In the genomic region with DNA sequence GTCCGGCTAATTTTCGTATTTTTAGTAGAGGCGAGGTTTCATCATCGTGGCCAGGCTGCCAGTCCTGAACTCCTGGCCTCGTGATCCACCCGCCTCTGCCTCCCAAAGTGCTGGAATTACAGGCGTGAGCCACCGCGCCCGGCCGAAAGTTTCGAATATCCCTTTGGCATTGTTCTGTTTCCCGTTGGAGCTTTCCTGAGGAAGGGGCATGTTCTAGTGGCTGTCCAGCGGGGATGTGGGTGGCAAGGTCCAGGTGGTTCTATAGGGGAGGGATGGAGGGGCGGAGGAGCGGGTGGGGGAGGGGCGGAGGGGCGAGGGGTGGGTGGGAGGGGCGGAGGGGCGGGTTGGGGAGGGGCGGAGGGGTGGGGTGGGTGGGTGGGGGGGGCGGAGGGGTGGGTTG, we compare ENCODE assay signal across 14 cellular contexts. TPM values are rescaled to one million over a fixed set of nuclear protein-coding genes. Genes with fewer than 3 reads are reported as not detected.
DNase-seq lines count a peak whose midpoint lies in the region; ATAC-seq and TF ChIP-seq lines count a peak whose summit lies in the region.
"Had no signal": no experiment of that assay in that cellular context is flagged by ENCODE, and none has a peak within 500 bp of the region (broad histone marks: within the 10 kb centered on the region; RNA-seq: fewer than 3 reads in every experiment).

No MANE protein-coding gene starts in this region.

- H3K9me3 Mint-ChIP-seq in activated T-cell treated with anti-CD3 and anti-CD28 coated beads, Interleukin-2, amount 50 U/mL, for 4 hours, result no peaks in the 10 kb centered on the region
- H3K9me3 Mint-ChIP-seq in dendritic cell treated with granulocyte-macrophage colony-stimulating factor and Interleukin-4, amounts not matched to agents 40 ng/mL and 50 ng/mL, for 4 days, result no peaks in the 10 kb centered on the region
- no peaks in the 10 kb centered on the region for H3K9me3 Mint-ChIP-seq in stimulated activated effector memory CD8-positive, alpha-beta T cell treated with anti-CD3 and anti-CD28 coated beads, Interleukin-12 subunit alpha, Interleukin-12 subunit beta, amount 100 ng/mL, for 72 hours
- H3K9me3 Mint-ChIP-seq: activated naive CD4-positive, alpha-beta T cell treated with anti-CD3 and anti-CD28 coated beads, Interleukin-2, amount 50 U/mL, for 72 hours had no signal

- H3K4me3 ChIP-seq in Panc1 (ENCODE audit: low read depth in 2 of 2, low read length in 2 of 2) (peak overlapping the region; percentile 18 to 31), MG63 (no peak overlapping the region)

- H3K9me3 ChIP-seq in Panc1 (ENCODE audit: control insufficient read depth, insufficient read depth, low read depth, low read length) (no peaks in the 10 kb centered on the region), MG63 (no peaks in the 10 kb centered on the region)

- H3K36me3 ChIP-seq in Panc1 (ENCODE audit: control insufficient read depth, insufficient read depth, low read length), result peaks cover 8% of the 10 kb centered on the region; the same call in 1 of the 2 replicates
- no peaks in the 10 kb centered on the region; the same call in 1 of the 2 replicates for H3K36me3 ChIP-seq in MG63
- H3K36me3 ChIP-seq: cardiac muscle cell had no signal

- DNase-seq in activated T-cell treated with anti-CD3 and anti-CD28 coated beads, Interleukin-2, amount 50 U/mL, for 1 hour, result peak; percentile 20
- DNase-seq in activated T-cell treated with anti-CD3 and anti-CD28 coated beads, Interleukin-2, amount 50 U/mL, for 4 hours, result no peak
- DNase-seq in Panc1 (ENCODE audit: low read depth, low spot score), result no peak
- no peak for DNase-seq in stimulated activated effector memory CD8-positive, alpha-beta T cell treated with anti-CD3 and anti-CD28 coated beads, Interleukin-12 subunit alpha, Interleukin-12 subunit beta, amount 100 ng/mL, for 72 hours (ENCODE audit: low spot score in 2 of 2)
- DNase-seq in GM10266 (ENCODE audit: extremely low spot score), result no peak
- no peak for DNase-seq in MG63
- DNase-seq: DMS 273 treated with DMSO at 0.1 percent for 48 hours, foreskin keratinocyte had no signal

- H3K4me1 ChIP-seq in Panc1 (ENCODE audit: control insufficient read depth, insufficient read depth, low read length), result peaks cover 9% of the 10 kb centered on the region
- H3K4me1 ChIP-seq: foreskin keratinocyte had no signal

- peak overlapping the region; percentile 80 for H3K27ac ChIP-seq in Panc1 (ENCODE audit: low read length)
- H3K27ac ChIP-seq: cardiac muscle cell, foreskin keratinocyte had no signal

- H3K4me1 Mint-ChIP-seq in activated T-cell treated with anti-CD3 and anti-CD28 coated beads, Interleukin-2, amount 50 U/mL, for 4 hours (ENCODE audit: low read depth), result peaks cover 27% of the 10 kb centered on the region
- peaks cover 58% of the 10 kb centered on the region for H3K4me1 Mint-ChIP-seq in dendritic cell treated with granulocyte-macrophage colony-stimulating factor and Interleukin-4, amounts not matched to agents 40 ng/mL and 50 ng/mL, for 4 days (ENCODE audit: low read depth)
- H3K4me1 Mint-ChIP-seq in stimulated activated effector memory CD8-positive, alpha-beta T cell treated with anti-CD3 and anti-CD28 coated beads, Interleukin-12 subunit alpha, Interleukin-12 subunit beta, amount 100 ng/mL, for 72 hours, result peaks cover 31% of the 10 kb centered on the region

- H3K27me3 Mint-ChIP-seq in activated T-cell treated with anti-CD3 and anti-CD28 coated beads, Interleukin-2, amount 50 U/mL, for 4 hours (ENCODE audit: low read depth), result no peaks in the 10 kb centered on the region
- no peaks in the 10 kb centered on the region for H3K27me3 Mint-ChIP-seq in dendritic cell treated with granulocyte-macrophage colony-stimulating factor and Interleukin-4, amounts not matched to agents 40 ng/mL and 50 ng/mL, for 4 days

- TF ChIP-seq CTCF in Panc1 (IDR thresholded peaks at IDR 0.05), result no peak
- no peak for TF ChIP-seq CTCF in GM10266 (IDR thresholded peaks at IDR 0.05; ENCODE audit: control insufficient read depth, insufficient read depth, low read depth, missing control alignments)

- POLR2A ChIA-PET in Panc1 (lab: Charles Lee), result no interaction called here

- CTCF ChIA-PET in Panc1 (lab: Charles Lee), result no interaction called here

- no peaks in the 10 kb centered on the region for H3K36me3 Mint-ChIP-seq in activated T-cell treated with anti-CD3 and anti-CD28 coated beads, Interleukin-2, amount 50 U/mL, for 4 hours (ENCODE audit: insufficient read depth)
- H3K36me3 Mint-ChIP-seq in dendritic cell treated with granulocyte-macrophage colony-stimulating factor and Interleukin-4, amounts not matched to agents 40 ng/mL and 50 ng/mL, for 4 days (ENCODE audit: low read depth), result peaks cover 20% of the 10 kb centered on the region
- peaks cover 34% of the 10 kb centered on the region for H3K36me3 Mint-ChIP-seq in stimulated activated effector memory CD8-positive, alpha-beta T cell treated with anti-CD3 and anti-CD28 coated beads, Interleukin-12 subunit alpha, Interleukin-12 subunit beta, amount 100 ng/mL, for 72 hours

- in situ Hi-C loops in Panc1 (cut with HindIII; ENCODE audit: low pct_unique_long_range_greater_than_20kb, low sequenced_read_pairs), result no loop called here

- no peak overlapping the region for H3K4me3 Mint-ChIP-seq in activated T-cell treated with anti-CD3 and anti-CD28 coated beads, Interleukin-2, amount 50 U/mL, for 4 hours
- H3K4me3 Mint-ChIP-seq in dendritic cell treated with granulocyte-macrophage colony-stimulating factor and Interleukin-4, amounts not matched to agents 40 ng/mL and 50 ng/mL, for 4 days, result peak overlapping the region; percentile 32
- peak overlapping the region; percentile 98 for H3K4me3 Mint-ChIP-seq in stimulated activated effector memory CD8-positive, alpha-beta T cell treated with anti-CD3 and anti-CD28 coated beads, Interleukin-12 subunit alpha, Interleukin-12 subunit beta, amount 100 ng/mL, for 72 hours

- intact Hi-C loops in Panc1 (cut with micrococcal nuclease; ENCODE audit: unreplicated experiment), result no loop called here
- intact Hi-C loops in dendritic cell treated with granulocyte-macrophage colony-stimulating factor and Interleukin-4, amounts not matched to agents 40 ng/mL and 50 ng/mL, for 4 days (cut with micrococcal nuclease), result loop anchor here (5.0 kb wide), 1 partner anchor 38 kb away; the partner anchor contains the start of gene CDC34

- H3K27me3 ChIP-seq in Panc1 (ENCODE audit: control insufficient read depth, insufficient read depth, low read length), result no peaks in the 10 kb centered on the region
- no peaks in the 10 kb centered on the region for H3K27me3 ChIP-seq in MG63
- H3K27me3 ChIP-seq: cardiac muscle cell, foreskin keratinocyte had no signal

- peak overlapping the region; percentile 95 for H3K27ac Mint-ChIP-seq in dendritic cell treated with granulocyte-macrophage colony-stimulating factor and Interleukin-4, amounts not matched to agents 40 ng/mL and 50 ng/mL, for 4 days
- peak overlapping the region; percentile 96 for H3K27ac Mint-ChIP-seq in stimulated activated effector memory CD8-positive, alpha-beta T cell treated with anti-CD3 and anti-CD28 coated beads, Interleukin-12 subunit alpha, Interleukin-12 subunit beta, amount 100 ng/mL, for 72 hours

- no TSS peak for BruUV-seq in Panc1 (replicated peaks; lab: Mats Ljungman, UMichigan)

- no peak for ATAC-seq in activated T-cell treated with anti-CD3 and anti-CD28 coated beads, Interleukin-2, amount 50 U/mL, for 4 hours
- ATAC-seq in Panc1 (no peak), HG03175 (IDR thresholded peaks at IDR 0.05; ENCODE audit: unreplicated experiment) (no peak)
- no peak for ATAC-seq in stimulated activated effector memory CD8-positive, alpha-beta T cell treated with anti-CD3 and anti-CD28 coated beads, Interleukin-12 subunit alpha, Interleukin-12 subunit beta, amount 100 ng/mL, for 72 hours
- ATAC-seq: foreskin keratinocyte had no signal

RNA-seq across cellular contexts. Expression of gene BSG, which starts 2.1 kb away (rescaled TPM):
- 100 to 1,000 TPM; 241 to 277 (median 250) TPM for total RNA-seq in activated T-cell treated with anti-CD3 and anti-CD28 coated beads, Interleukin-2, amount 50 U/mL, for 4 hours
- total RNA-seq in Panc1 (2021; ENCODE audit: unreplicated experiment), result 653 TPM
- polyA plus RNA-seq in Panc1 (2012; ENCODE audit: insufficient read length), result 956 TPM
- 222 and 323 TPM in 2 replicates for total RNA-seq in MG63 (2014; rRNA removed; shearing (Covaris generic); ENCODE audit: low replicate concordance)

RNA-seq across cellular contexts. Expression of gene HCN2, which starts 19.4 kb away (rescaled TPM):
- total RNA-seq in activated T-cell treated with anti-CD3 and anti-CD28 coated beads, Interleukin-2, amount 50 U/mL, for 4 hours, result under 1 TPM; 0.20 to 0.24 (median 0.22) TPM
- 15.1 TPM for total RNA-seq in Panc1 (2021; ENCODE audit: unreplicated experiment)
- 22.3 TPM for polyA plus RNA-seq in Panc1 (2012; ENCODE audit: insufficient read length)
- total RNA-seq in MG63 (2014; rRNA removed; shearing (Covaris generic); ENCODE audit: low replicate concordance), result 0.46 TPM in 1 of 2 replicates, not detected in the other
- total RNA-seq: skeletal muscle tissue had no signal

RNA-seq across cellular contexts. Expression of gene GZMM, which starts 26.5 kb away (rescaled TPM):
- total RNA-seq in activated T-cell treated with anti-CD3 and anti-CD28 coated beads, Interleukin-2, amount 50 U/mL, for 4 hours, result 10 to 100 TPM; 53.2 to 71.8 (median 65.8) TPM
- 0.69 TPM for total RNA-seq in Panc1 (2021; ENCODE audit: unreplicated experiment)
- polyA plus RNA-seq in Panc1 (2012; ENCODE audit: insufficient read length), result 1.4 TPM
- total RNA-seq in MG63 (2014; rRNA removed; shearing (Covaris generic); ENCODE audit: low replicate concordance), result not detected in 2 replicates
- total RNA-seq: cardiac muscle cell, foreskin keratinocyte, GM23248, skeletal muscle tissue had no signal
- polyA plus RNA-seq: GM23248 had no signal

RNA-seq across cellular contexts. Expression of gene CDC34, which starts 38.8 kb away (rescaled TPM):
- total RNA-seq in activated T-cell treated with anti-CD3 and anti-CD28 coated beads, Interleukin-2, amount 50 U/mL, for 4 hours, result 10 to 100 TPM; 42.1 to 48.7 (median 45.7) TPM
- total RNA-seq in Panc1 (2021; ENCODE audit: unreplicated experiment), result 80.5 TPM
- polyA plus RNA-seq in Panc1 (2012; ENCODE audit: insufficient read length), result 116 TPM
- total RNA-seq in MG63 (2014; rRNA removed; shearing (Covaris generic); ENCODE audit: low replicate concordance), result 46.3 and 76.3 TPM in 2 replicates

Comparison
In these comparisons a context has a peak if more than half of its experiments do, and no peak if none do; other contexts are left out.
1. RNA of gene HCN2, which starts 19.4 kb away (total RNA-seq): 15.1 TPM in Panc1 (single experiment); 0.46 TPM in MG63 and 0.20 to 0.24 TPM in activated T-cell treated with anti-CD3 and anti-CD28 coated beads, Interleukin-2, amount 50 U/mL, for 4 hours; every median in the first group is over 10 times any median in the second.
2. RNA of gene GZMM, which starts 26.5 kb away (total RNA-seq): 53.2 to 71.8 TPM in activated T-cell treated with anti-CD3 and anti-CD28 coated beads, Interleukin-2, amount 50 U/mL, for 4 hours; 0.69 TPM in Panc1 (single experiment) and not detected in MG63; every median in the first group is over 10 times any median in the second.